Comparison of ENCODE assay signal across 1 cellular context in the genomic region with DNA sequence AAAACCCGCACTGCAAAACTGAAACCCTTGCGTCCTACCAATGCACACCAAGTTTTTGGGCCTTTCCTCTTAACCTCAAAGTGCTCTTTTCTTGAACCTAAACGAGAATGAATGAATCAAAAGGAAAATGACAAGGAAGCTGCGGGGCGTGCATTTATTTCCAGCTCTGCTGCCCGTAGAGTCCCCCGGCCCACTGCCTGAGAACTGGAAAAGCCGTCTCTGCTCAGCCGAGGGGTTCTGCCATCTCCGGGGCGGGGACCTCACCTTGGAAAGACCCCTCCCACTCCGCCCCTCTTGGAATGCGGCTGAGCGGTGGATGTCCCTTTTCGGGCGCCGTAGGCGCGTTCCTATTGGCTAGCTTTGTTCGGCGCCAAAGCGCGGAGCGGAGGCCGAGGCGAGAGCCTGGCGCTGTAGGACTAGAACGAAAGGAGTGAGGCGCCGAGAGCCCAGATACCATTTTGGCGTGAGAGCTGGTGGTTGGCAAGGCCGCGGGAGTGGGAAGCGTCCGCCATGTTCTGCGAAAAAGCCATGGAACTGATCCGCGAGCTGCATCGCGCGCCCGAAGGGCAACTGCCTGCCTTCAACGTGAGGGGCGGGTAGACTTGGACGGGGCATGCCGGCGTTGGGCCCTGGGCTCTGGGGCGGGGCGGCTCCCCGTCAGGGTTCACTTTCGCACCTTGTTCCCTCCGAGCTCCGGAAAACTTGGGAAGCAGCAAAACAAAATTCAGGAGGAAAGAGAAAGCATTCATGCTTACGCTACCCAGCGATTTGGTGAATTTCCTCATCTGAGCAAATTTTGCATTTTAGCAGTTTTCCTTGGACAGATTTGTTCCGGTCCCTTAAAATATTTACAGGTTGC.
TF ChIP-seq lines count a peak whose summit lies in the region.

A gene (plus strand): TSS at position 363 of the 859 bp plus-strand sequence. CDS start 148 bp downstream, at position 511.

TF ChIP-seq in HepG2, 621 proteins besides CTCF, POLR2A, EP300 and RAD21 (continued from another document and continues in another):
- TF ChIP-seq, protein P1, sequence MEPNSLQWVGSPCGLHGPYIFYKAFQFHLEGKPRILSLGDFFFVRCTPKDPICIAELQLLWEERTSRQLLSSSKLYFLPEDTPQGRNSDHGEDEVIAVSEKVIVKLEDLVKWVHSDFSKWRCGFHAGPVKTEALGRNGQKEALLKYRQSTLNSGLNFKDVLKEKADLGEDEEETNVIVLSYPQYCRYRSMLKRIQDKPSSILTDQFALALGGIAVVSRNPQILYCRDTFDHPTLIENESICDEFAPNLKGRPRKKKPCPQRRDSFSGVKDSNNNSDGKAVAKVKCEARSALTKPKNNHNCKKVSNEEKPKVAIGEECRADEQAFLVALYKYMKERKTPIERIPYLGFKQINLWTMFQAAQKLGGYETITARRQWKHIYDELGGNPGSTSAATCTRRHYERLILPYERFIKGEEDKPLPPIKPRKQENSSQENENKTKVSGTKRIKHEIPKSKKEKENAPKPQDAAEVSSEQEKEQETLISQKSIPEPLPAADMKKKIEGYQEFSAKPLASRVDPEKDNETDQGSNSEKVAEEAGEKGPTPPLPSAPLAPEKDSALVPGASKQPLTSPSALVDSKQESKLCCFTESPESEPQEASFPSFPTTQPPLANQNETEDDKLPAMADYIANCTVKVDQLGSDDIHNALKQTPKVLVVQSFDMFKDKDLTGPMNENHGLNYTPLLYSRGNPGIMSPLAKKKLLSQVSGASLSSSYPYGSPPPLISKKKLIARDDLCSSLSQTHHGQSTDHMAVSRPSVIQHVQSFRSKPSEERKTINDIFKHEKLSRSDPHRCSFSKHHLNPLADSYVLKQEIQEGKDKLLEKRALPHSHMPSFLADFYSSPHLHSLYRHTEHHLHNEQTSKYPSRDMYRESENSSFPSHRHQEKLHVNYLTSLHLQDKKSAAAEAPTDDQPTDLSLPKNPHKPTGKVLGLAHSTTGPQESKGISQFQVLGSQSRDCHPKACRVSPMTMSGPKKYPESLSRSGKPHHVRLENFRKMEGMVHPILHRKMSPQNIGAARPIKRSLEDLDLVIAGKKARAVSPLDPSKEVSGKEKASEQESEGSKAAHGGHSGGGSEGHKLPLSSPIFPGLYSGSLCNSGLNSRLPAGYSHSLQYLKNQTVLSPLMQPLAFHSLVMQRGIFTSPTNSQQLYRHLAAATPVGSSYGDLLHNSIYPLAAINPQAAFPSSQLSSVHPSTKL (CRISPR knock-in tag; IDR thresholded peaks at IDR 0.05), result peak; percentile 87
- peak; percentile 97 for TF ChIP-seq ZNF775 (CRISPR knock-in tag; IDR thresholded peaks at IDR 0.05; ENCODE audit: borderline replicate concordance)
- TF ChIP-seq RCOR2 (CRISPR knock-in tag; IDR thresholded peaks at IDR 0.05), result peak; percentile 85
- TF ChIP-seq NKX3-1 (CRISPR knock-in tag; IDR thresholded peaks at IDR 0.05), result peak; percentile 99
- peak; percentile 95 for TF ChIP-seq ZNF790 (CRISPR knock-in tag; IDR thresholded peaks at IDR 0.05; ENCODE audit: borderline replicate concordance)
- TF ChIP-seq KLF6 (CRISPR knock-in tag; IDR thresholded peaks at IDR 0.05), result peak; percentile 92
- peak; percentile 98 for TF ChIP-seq SMAD3 (CRISPR knock-in tag; IDR thresholded peaks at IDR 0.05)
- peak; percentile 97; the same call in 1 of the 2 replicates for TF ChIP-seq MAF1 (CRISPR knock-in tag; IDR thresholded peaks at IDR 0.05; ENCODE audit: borderline replicate concordance)
- TF ChIP-seq, protein P2, sequence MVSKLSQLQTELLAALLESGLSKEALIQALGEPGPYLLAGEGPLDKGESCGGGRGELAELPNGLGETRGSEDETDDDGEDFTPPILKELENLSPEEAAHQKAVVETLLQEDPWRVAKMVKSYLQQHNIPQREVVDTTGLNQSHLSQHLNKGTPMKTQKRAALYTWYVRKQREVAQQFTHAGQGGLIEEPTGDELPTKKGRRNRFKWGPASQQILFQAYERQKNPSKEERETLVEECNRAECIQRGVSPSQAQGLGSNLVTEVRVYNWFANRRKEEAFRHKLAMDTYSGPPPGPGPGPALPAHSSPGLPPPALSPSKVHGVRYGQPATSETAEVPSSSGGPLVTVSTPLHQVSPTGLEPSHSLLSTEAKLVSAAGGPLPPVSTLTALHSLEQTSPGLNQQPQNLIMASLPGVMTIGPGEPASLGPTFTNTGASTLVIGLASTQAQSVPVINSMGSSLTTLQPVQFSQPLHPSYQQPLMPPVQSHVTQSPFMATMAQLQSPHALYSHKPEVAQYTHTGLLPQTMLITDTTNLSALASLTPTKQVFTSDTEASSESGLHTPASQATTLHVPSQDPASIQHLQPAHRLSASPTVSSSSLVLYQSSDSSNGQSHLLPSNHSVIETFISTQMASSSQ (IDR thresholded peaks at IDR 0.05; ENCODE audit: low read depth), result peak; percentile 38; the same call in 1 of the 2 replicates
- TF ChIP-seq, protein P2 (CRISPR knock-in tag; IDR thresholded peaks at IDR 0.05; ENCODE audit: borderline replicate concordance), result peak; percentile 89; the same call in 1 of the 2 replicates
- TF ChIP-seq ZFP82 (CRISPR knock-in tag; IDR thresholded peaks at IDR 0.05; ENCODE audit: borderline replicate concordance), result peak; percentile 95
- TF ChIP-seq ZNF616 (CRISPR knock-in tag; IDR thresholded peaks at IDR 0.05; ENCODE audit: low read depth), result peak; percentile 96
- TF ChIP-seq, protein P3, sequence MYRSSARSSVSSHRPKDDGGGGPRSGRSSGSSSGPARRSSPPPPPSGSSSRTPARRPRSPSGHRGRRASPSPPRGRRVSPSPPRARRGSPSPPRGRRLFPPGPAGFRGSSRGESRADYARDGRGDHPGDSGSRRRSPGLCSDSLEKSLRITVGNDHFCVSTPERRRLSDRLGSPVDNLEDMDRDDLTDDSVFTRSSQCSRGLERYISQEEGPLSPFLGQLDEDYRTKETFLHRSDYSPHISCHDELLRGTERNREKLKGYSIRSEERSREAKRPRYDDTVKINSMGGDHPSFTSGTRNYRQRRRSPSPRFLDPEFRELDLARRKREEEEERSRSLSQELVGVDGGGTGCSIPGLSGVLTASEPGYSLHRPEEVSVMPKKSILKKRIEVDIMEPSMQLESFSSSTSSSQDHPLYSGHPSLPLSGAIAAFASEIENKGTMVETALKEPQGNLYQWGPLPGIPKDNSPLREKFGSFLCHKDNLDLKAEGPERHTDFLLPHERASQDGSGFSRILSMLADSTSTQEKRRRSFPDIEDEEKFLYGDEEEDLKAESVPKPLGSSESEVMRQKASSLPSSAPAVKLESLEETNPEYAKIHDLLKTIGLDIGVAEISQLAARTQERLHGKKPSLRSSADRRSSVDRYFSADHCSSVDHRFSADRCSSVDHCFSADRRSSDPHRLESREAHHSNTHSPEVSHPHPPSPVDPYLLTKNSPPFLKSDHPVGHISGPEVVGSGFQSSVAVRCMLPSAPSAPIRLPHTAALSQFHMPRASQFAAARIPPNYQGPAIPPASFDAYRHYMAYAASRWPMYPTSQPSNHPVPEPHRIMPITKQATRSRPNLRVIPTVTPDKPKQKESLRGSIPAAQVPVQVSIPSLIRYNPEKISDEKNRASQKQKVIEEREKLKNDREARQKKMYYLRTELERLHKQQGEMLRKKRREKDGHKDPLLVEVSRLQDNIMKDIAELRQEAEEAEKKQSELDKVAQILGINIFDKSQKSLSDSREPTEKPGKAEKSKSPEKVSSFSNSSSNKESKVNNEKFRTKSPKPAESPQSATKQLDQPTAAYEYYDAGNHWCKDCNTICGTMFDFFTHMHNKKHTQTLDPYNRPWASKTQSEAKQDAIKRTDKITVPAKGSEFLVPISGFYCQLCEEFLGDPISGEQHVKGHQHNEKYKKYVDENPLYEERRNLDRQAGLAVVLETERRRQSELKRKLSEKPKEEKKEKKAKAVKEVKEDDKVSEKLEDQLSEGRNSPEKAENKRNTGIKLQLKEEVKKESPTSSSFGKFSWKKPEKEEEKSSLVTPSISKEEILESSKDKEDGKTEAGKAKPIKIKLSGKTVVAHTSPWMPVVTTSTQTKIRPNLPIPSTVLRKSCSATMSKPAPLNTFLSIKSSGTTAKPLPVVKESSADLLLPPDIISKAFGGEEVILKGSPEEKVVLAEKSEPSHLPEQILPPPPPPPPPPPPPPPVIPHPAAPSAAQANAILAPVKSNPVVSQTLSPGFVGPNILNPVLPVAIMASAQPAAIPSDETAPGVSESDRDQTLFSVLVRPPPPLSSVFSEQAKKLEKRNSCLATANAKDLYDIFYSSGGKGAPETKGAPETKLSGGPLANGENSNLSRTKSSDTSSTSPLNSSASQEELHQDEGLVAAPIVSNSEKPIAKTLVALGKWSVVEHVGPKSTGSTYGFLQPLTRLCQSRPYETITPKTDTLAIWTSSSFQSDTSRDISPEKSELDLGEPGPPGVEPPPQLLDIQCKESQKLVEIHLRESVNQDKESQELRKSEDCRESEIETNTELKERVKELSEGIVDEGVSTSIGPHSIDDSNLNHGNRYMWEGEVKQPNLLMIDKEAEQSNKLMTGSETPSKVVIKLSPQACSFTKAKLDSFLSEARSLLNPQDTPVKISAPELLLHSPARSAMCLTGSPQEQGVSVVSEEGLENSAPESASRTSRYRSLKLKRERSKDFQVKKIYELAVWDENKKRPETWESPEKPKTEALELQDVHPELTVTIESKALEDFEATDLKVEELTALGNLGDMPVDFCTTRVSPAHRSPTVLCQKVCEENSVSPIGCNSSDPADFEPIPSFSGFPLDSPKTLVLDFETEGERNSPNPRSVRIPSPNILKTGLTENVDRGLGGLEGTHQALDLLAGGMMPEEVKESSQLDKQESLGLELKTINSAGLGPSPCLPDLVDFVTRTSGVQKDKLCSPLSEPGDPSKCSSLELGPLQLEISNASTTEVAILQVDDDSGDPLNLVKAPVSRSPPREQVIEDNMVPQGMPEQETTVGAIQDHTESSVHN (CRISPR knock-in tag; IDR thresholded peaks at IDR 0.05), result peak; percentile 97
- TF ChIP-seq ZNF282 (IDR thresholded peaks at IDR 0.05; ENCODE audit: partially characterized antibody), result no peak
- TF ChIP-seq EHMT2 (IDR thresholded peaks at IDR 0.05; ENCODE audit: borderline replicate concordance, low read depth, low read length), result peak; percentile 69
- TF ChIP-seq, protein P4, sequence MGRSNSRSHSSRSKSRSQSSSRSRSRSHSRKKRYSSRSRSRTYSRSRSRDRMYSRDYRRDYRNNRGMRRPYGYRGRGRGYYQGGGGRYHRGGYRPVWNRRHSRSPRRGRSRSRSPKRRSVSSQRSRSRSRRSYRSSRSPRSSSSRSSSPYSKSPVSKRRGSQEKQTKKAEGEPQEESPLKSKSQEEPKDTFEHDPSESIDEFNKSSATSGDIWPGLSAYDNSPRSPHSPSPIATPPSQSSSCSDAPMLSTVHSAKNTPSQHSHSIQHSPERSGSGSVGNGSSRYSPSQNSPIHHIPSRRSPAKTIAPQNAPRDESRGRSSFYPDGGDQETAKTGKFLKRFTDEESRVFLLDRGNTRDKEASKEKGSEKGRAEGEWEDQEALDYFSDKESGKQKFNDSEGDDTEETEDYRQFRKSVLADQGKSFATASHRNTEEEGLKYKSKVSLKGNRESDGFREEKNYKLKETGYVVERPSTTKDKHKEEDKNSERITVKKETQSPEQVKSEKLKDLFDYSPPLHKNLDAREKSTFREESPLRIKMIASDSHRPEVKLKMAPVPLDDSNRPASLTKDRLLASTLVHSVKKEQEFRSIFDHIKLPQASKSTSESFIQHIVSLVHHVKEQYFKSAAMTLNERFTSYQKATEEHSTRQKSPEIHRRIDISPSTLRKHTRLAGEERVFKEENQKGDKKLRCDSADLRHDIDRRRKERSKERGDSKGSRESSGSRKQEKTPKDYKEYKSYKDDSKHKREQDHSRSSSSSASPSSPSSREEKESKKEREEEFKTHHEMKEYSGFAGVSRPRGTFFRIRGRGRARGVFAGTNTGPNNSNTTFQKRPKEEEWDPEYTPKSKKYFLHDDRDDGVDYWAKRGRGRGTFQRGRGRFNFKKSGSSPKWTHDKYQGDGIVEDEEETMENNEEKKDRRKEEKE (IDR thresholded peaks at IDR 0.05), result no peak
- TF ChIP-seq RBFOX2 (IDR thresholded peaks at IDR 0.05; ENCODE audit: low read depth, low read length), result peak; percentile 91
- TF ChIP-seq, protein P5, sequence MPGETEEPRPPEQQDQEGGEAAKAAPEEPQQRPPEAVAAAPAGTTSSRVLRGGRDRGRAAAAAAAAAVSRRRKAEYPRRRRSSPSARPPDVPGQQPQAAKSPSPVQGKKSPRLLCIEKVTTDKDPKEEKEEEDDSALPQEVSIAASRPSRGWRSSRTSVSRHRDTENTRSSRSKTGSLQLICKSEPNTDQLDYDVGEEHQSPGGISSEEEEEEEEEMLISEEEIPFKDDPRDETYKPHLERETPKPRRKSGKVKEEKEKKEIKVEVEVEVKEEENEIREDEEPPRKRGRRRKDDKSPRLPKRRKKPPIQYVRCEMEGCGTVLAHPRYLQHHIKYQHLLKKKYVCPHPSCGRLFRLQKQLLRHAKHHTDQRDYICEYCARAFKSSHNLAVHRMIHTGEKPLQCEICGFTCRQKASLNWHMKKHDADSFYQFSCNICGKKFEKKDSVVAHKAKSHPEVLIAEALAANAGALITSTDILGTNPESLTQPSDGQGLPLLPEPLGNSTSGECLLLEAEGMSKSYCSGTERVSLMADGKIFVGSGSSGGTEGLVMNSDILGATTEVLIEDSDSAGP (CRISPR knock-in tag; IDR thresholded peaks at IDR 0.05; ENCODE audit: borderline replicate concordance), result peak; percentile 98
- TF ChIP-seq, protein P6, sequence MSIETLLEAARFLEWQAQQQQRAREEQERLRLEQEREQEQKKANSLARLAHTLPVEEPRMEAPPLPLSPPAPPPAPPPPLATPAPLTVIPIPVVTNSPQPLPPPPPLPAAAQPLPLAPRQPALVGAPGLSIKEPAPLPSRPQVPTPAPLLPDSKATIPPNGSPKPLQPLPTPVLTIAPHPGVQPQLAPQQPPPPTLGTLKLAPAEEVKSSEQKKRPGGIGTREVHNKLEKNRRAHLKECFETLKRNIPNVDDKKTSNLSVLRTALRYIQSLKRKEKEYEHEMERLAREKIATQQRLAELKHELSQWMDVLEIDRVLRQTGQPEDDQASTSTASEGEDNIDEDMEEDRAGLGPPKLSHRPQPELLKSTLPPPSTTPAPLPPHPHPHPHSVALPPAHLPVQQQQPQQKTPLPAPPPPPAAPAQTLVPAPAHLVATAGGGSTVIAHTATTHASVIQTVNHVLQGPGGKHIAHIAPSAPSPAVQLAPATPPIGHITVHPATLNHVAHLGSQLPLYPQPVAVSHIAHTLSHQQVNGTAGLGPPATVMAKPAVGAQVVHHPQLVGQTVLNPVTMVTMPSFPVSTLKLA (IDR thresholded peaks at IDR 0.05), result peak; percentile 38; the same call in 1 of the 2 replicates
- peak; percentile 82; the same call in 1 of the 2 replicates for TF ChIP-seq ZFP1 (CRISPR knock-in tag; IDR thresholded peaks at IDR 0.05)
- no peak for TF ChIP-seq ZNF12 (CRISPR knock-in tag; IDR thresholded peaks at IDR 0.05)
- TF ChIP-seq FOXK2 (IDR thresholded peaks at IDR 0.05), result no peak
- peak; percentile 98 for TF ChIP-seq DR1 (CRISPR knock-in tag; IDR thresholded peaks at IDR 0.05)
- no peak; the same call in 1 of the 2 replicates for TF ChIP-seq HOXA7 (CRISPR knock-in tag; IDR thresholded peaks at IDR 0.05)
- TF ChIP-seq SP140L (CRISPR knock-in tag; IDR thresholded peaks at IDR 0.05; ENCODE audit: borderline replicate concordance), result peak; percentile 97
- TF ChIP-seq NFIC (IDR thresholded peaks at IDR 0.05; ENCODE audit: low read length), result peak; percentile 77; the same call in 1 of the 2 replicates
